In genomic region chr1:78617615-78618026, GRCh38 we compare ENCODE assay signal across 8 cellular contexts. TPM values are rescaled to one million over a fixed set of nuclear protein-coding genes. Genes with fewer than 3 reads are reported as not detected.
DNase-seq lines count a peak whose midpoint lies in the region; ATAC-seq and TF ChIP-seq lines count a peak whose summit lies in the region.

No MANE protein-coding gene starts in this region.

- H3K27me3 ChIP-seq in GM06990 (replicated peaks; ENCODE audit: control insufficient read depth, insufficient read depth, low read length) (no peaks in the 10 kb centered on the region), H9 (ENCODE audit: insufficient read depth, low read length) (no peaks in the 10 kb centered on the region), MG63 (no peaks in the 10 kb centered on the region), cardiac muscle cell (no peaks in the 10 kb centered on the region), prostate gland (replicated peaks; ENCODE audit: insufficient read depth) (no peaks in the 10 kb centered on the region)

- no peaks in the 10 kb centered on the region for H3K4me1 ChIP-seq in H9 (ENCODE audit: insufficient read depth, low read length)
- H3K4me1 ChIP-seq in cardiac muscle cell (ENCODE audit: low read depth), result peaks cover 6% of the 10 kb centered on the region
- H3K4me1 ChIP-seq in prostate gland (replicated peaks), result no peaks in the 10 kb centered on the region

- H2BK120ac ChIP-seq in H9 (ENCODE audit: low read depth, low read length, poor library complexity, severe bottlenecking), result no peak overlapping the region

- no peaks in the 10 kb centered on the region for H3K9me3 ChIP-seq in H9 (ENCODE audit: control insufficient read depth, low read depth, low read length)
- no peaks in the 10 kb centered on the region for H3K9me3 ChIP-seq in MG63
- no peaks in the 10 kb centered on the region for H3K9me3 ChIP-seq in cardiac muscle cell (ENCODE audit: low read depth)
- H3K9me3 ChIP-seq in prostate gland, result no peaks in the 10 kb centered on the region

- H3K4me2 ChIP-seq in H9 (ENCODE audit: insufficient read depth, insufficient read length, low read length), result no peak overlapping the region

- intact Hi-C loops in prostate gland (cut with DNase I), result loop anchor here (2.0 kb wide), 1 partner anchor 59 kb away; no protein-coding TSS in a partner anchor

- peaks cover 18% of the 10 kb centered on the region for H3K27me3 Mint-ChIP-seq in H9 (ENCODE audit: low read depth)
- H3K27me3 Mint-ChIP-seq in activated naive CD8-positive, alpha-beta T cell treated with anti-CD3 and anti-CD28 coated beads, Interleukin-2, amount 10 ng/mL, durations not matched to agents 7 days and 5 days, result peaks cover 9% of the 10 kb centered on the region

- H3K18ac ChIP-seq in H9 (ENCODE audit: insufficient read length, low read depth, low read length), result no peak overlapping the region

- H3K9me3 Mint-ChIP-seq in H9, result no peaks in the 10 kb centered on the region
- H3K9me3 Mint-ChIP-seq in activated naive CD8-positive, alpha-beta T cell treated with anti-CD3 and anti-CD28 coated beads, Interleukin-2, amount 10 ng/mL, durations not matched to agents 7 days and 5 days, result no peaks in the 10 kb centered on the region

- no peak overlapping the region for H2BK20ac ChIP-seq in H9 (ENCODE audit: low read depth, low read length, poor library complexity, severe bottlenecking)

- no peak overlapping the region for H2AFZ ChIP-seq in H9 (ENCODE audit: low read length)

- no peak overlapping the region; a peak in 1 of 5 replicates for H3K4me3 Mint-ChIP-seq in H9
- peak overlapping the region; percentile 43 for H3K4me3 Mint-ChIP-seq in activated naive CD8-positive, alpha-beta T cell treated with anti-CD3 and anti-CD28 coated beads, Interleukin-2, amount 10 ng/mL, durations not matched to agents 7 days and 5 days

- H3K23me2 ChIP-seq in H9 (ENCODE audit: insufficient read length, low read depth, low read length, poor library complexity, severe bottlenecking), result no peaks in the 10 kb centered on the region

- POLR2A ChIA-PET in activated naive CD8-positive, alpha-beta T cell treated with anti-CD3 and anti-CD28 coated beads, Interleukin-2, amount 10 ng/mL, durations not matched to agents 7 days and 5 days (lab: Charles Lee), result interaction anchor here (1.0 to 1.2 kb wide), 2 partner anchors 32 to 38 kb away, joined by 3 to 4 read pairs; partner anchors contain the start of gene IFI44

- H2BK12ac ChIP-seq in H9 (ENCODE audit: insufficient read length, low read depth, low read length), result no peak overlapping the region

- H2BK15ac ChIP-seq in H9 (ENCODE audit: low read depth, low read length), result no peak overlapping the region

- H3K36me3 ChIP-seq in GM06990 (ENCODE audit: control insufficient read depth, insufficient read depth, low read length) (no peaks in the 10 kb centered on the region; the same call in 1 of the 2 replicates), MG63 (no peaks in the 10 kb centered on the region), cardiac muscle cell (no peaks in the 10 kb centered on the region), prostate gland (no peaks in the 10 kb centered on the region)

- TF ChIP-seq CTCF in GM06990 (IDR thresholded peaks at IDR 0.05; ENCODE audit: insufficient read depth, low read length, poor library complexity, severe bottlenecking) (peak; percentile 82), H9 (conservative IDR thresholded peaks at IDR 0.05) (peak; percentile 84), cardiac muscle cell (IDR thresholded peaks at IDR 0.05; ENCODE audit: low read depth, low read length) (peak; percentile 83), prostate gland (IDR thresholded peaks at IDR 0.05) (peak; percentile 67 to 92 (median 86))

- TF ChIP-seq POLR2A in prostate gland (IDR thresholded peaks at IDR 0.05), result no peak

- H3K27ac Mint-ChIP-seq in H9, result no peak overlapping the region
- H3K27ac Mint-ChIP-seq in activated naive CD8-positive, alpha-beta T cell treated with anti-CD3 and anti-CD28 coated beads, Interleukin-2, amount 10 ng/mL, durations not matched to agents 7 days and 5 days, result peak overlapping the region; percentile 66

- no peaks in the 10 kb centered on the region for H4K20me1 ChIP-seq in H9 (ENCODE audit: control insufficient read depth, insufficient read depth, insufficient read length)

- H3K27ac ChIP-seq in H9 (ENCODE audit: insufficient read length, low read depth, low read length) (no peak overlapping the region), cardiac muscle cell (no peak overlapping the region), prostate gland (no peak overlapping the region)

- H4K5ac ChIP-seq in H9 (ENCODE audit: insufficient read length, low read depth, low read length), result no peak overlapping the region

- H3K4ac ChIP-seq in H9 (ENCODE audit: low read depth, low read length), result no peak overlapping the region

- H4K91ac ChIP-seq in H9 (ENCODE audit: insufficient read length, low read depth, low read length), result no peak overlapping the region

- no peaks in the 10 kb centered on the region for H3K36me3 Mint-ChIP-seq in H9 (ENCODE audit: insufficient read depth in 1 of 3, low read depth in 3 of 3)
- H3K36me3 Mint-ChIP-seq in activated naive CD8-positive, alpha-beta T cell treated with anti-CD3 and anti-CD28 coated beads, Interleukin-2, amount 10 ng/mL, durations not matched to agents 7 days and 5 days, result peaks cover 19% of the 10 kb centered on the region

- no peaks in the 10 kb centered on the region for H3K79me1 ChIP-seq in H9 (ENCODE audit: insufficient read depth, low read depth, low read length, poor library complexity, severe bottlenecking)

- H3K14ac ChIP-seq in H9 (ENCODE audit: insufficient read depth, low read length), result no peak overlapping the region

- H3T11ph ChIP-seq in H9 (ENCODE audit: low read length), result no peak overlapping the region

- peaks cover 0 to 2% of the 10 kb centered on the region in 2 experiments; a peak in 2 of 4 replicates for H3K4me1 Mint-ChIP-seq in H9
- peaks cover 24% of the 10 kb centered on the region for H3K4me1 Mint-ChIP-seq in activated naive CD8-positive, alpha-beta T cell treated with anti-CD3 and anti-CD28 coated beads, Interleukin-2, amount 10 ng/mL, durations not matched to agents 7 days and 5 days

- no peak overlapping the region for H4K8ac ChIP-seq in H9 (replicated peaks; ENCODE audit: insufficient read length, low read depth, low read length)

- in situ Hi-C loops in SK-MEL-5 (cut with HindIII; ENCODE audit: low pct_unique_long_range_greater_than_20kb, low sequenced_read_pairs), result no loop called here

- ATAC-seq in activated naive CD8-positive, alpha-beta T cell treated with anti-CD3 and anti-CD28 coated beads, Interleukin-2, amount 10 ng/mL, durations not matched to agents 7 days and 5 days (ENCODE audit: low read depth), result peak; percentile 48
- ATAC-seq in HG02970 (IDR thresholded peaks at IDR 0.05; ENCODE audit: low FRiP score, unreplicated experiment), result no peak

- H3K56ac ChIP-seq in H9 (ENCODE audit: insufficient read length, low read depth, low read length), result no peak overlapping the region

- DNase-seq in GM06990 (ENCODE audit: extremely low read depth, insufficient read length) (peak; percentile 55), H9 (peak; percentile 73), MG63 (peak; percentile 75), SK-MEL-5 (ENCODE audit: low read depth, low spot score) (peak; percentile 91), cardiac muscle cell (ENCODE audit: low read depth in 1 of 2, low spot score in 1 of 2) (peak; percentile 93 to 94), prostate gland (ENCODE audit: low spot score) (peak; percentile 71)
- DNase-seq in activated naive CD8-positive, alpha-beta T cell treated with anti-CD3 and anti-CD28 coated beads, Interleukin-2, amount 10 ng/mL, durations not matched to agents 7 days and 5 days, result peak; percentile 54

- no peak overlapping the region for H3K23ac ChIP-seq in H9 (ENCODE audit: insufficient read length, low read depth, low read length)

- no peak overlapping the region for H2BK5ac ChIP-seq in H9 (ENCODE audit: insufficient read length, low read length)

- H3K79me2 ChIP-seq in H9 (ENCODE audit: insufficient read depth, low read length), result no peaks in the 10 kb centered on the region

- no CpG with 5 or more reads among the region's 7 CpGs for whole genome bisulfite sequencing in H9 (ENCODE audit: extremely low coverage, insufficient read length, low lambda C conversion rate)
- 33% methylated on average over 7 of the region's 7 CpGs for WGBS in prostate gland

- H3K4me3 ChIP-seq in GM06990 (replicated peaks; ENCODE audit: low read depth, low read length) (no peak overlapping the region), MG63 (no peak overlapping the region), cardiac muscle cell (no peak overlapping the region), prostate gland (no peak overlapping the region)

- no peak overlapping the region for H2AK5ac ChIP-seq in H9 (ENCODE audit: insufficient read length, low read length)

- no peak overlapping the region for H3K9ac ChIP-seq in H9 (ENCODE audit: extremely low read depth, insufficient read length, low read length)

RNA-seq across cellular contexts. Expression of gene IFI44L, which starts 2.6 kb away (rescaled TPM):
- not detected in 2 replicates for total RNA-seq in H9 (2021)
- 0.13 and 15.0 TPM in 2 replicates for total RNA-seq in MG63 (2014; rRNA removed; shearing (Covaris generic); ENCODE audit: low replicate concordance)
- total RNA-seq in SK-MEL-5 (2014; rRNA removed; shearing (Covaris generic)), result not detected in 2 replicates
- not detected in 2 replicates for polyA plus RNA-seq in SK-MEL-5 (2015; cell fraction: cytosol; rRNA removed)
- polyA plus RNA-seq in SK-MEL-5 (2015; cell fraction: nucleus; rRNA removed), result 0.04 TPM in 1 of 2 replicates, not detected in the other
- 100 to 1,000 TPM; 278 to 290 TPM for total RNA-seq in activated naive CD8-positive, alpha-beta T cell treated with anti-CD3 and anti-CD28 coated beads, Interleukin-2, amount 10 ng/mL, durations not matched to agents 7 days and 5 days
- total RNA-seq in cardiac muscle cell, result 0.04 and 1.2 TPM in 2 replicates
- polyA plus RNA-seq in cardiac muscle cell, result not detected in 2 replicates
- 1 to 10 TPM; 1.2 to 7.4 TPM for total RNA-seq in prostate gland

RNA-seq across cellular contexts. Expression of gene IFI44, which starts 32.0 kb away (rescaled TPM):
- total RNA-seq in H9 (2021), result not detected in 2 replicates
- total RNA-seq in MG63 (2014; rRNA removed; shearing (Covaris generic); ENCODE audit: low replicate concordance), result 58.6 and 155 TPM in 2 replicates
- 0.53 and 0.66 TPM in 2 replicates for total RNA-seq in SK-MEL-5 (2014; rRNA removed; shearing (Covaris generic))
- 0.80 and 0.85 TPM in 2 replicates for polyA plus RNA-seq in SK-MEL-5 (2015; cell fraction: cytosol; rRNA removed)
- 0.52 TPM in 1 of 2 replicates, not detected in the other for polyA plus RNA-seq in SK-MEL-5 (2015; cell fraction: nucleus; rRNA removed)
- 100 to 1,000 TPM; 180 to 186 TPM for total RNA-seq in activated naive CD8-positive, alpha-beta T cell treated with anti-CD3 and anti-CD28 coated beads, Interleukin-2, amount 10 ng/mL, durations not matched to agents 7 days and 5 days
- total RNA-seq in cardiac muscle cell, result 0.18 TPM in 1 of 2 replicates, not detected in the other
- not detected in 2 replicates for polyA plus RNA-seq in cardiac muscle cell
- 10 to 100 TPM in 1 of 2 donors, 1 to 10 TPM in 1; 5.3 to 23.9 TPM for total RNA-seq in prostate gland

Comparison
In these comparisons a context has a peak if more than half of its experiments do, and no peak if none do; other contexts are left out.
1. RNA of gene IFI44L, which starts 2.6 kb away (total RNA-seq): 278 to 290 TPM in activated naive CD8-positive, alpha-beta T cell treated with anti-CD3 and anti-CD28 coated beads, Interleukin-2, amount 10 ng/mL, durations not matched to agents 7 days and 5 days; 1.2 to 7.4 TPM in prostate gland, 0.04 to 1.2 TPM in cardiac muscle cell, 0.13 to 15.0 TPM in MG63, not detected in H9 and not detected in SK-MEL-5; every median in the first group is over 10 times any median in the second.
2. Peak in every context shown above with its lines, with median percentiles within 50 percentile points of each other: DNase-seq and CTCF ChIP-seq.